ENCODE assay signal across 8 cellular contexts in the genomic region with DNA sequence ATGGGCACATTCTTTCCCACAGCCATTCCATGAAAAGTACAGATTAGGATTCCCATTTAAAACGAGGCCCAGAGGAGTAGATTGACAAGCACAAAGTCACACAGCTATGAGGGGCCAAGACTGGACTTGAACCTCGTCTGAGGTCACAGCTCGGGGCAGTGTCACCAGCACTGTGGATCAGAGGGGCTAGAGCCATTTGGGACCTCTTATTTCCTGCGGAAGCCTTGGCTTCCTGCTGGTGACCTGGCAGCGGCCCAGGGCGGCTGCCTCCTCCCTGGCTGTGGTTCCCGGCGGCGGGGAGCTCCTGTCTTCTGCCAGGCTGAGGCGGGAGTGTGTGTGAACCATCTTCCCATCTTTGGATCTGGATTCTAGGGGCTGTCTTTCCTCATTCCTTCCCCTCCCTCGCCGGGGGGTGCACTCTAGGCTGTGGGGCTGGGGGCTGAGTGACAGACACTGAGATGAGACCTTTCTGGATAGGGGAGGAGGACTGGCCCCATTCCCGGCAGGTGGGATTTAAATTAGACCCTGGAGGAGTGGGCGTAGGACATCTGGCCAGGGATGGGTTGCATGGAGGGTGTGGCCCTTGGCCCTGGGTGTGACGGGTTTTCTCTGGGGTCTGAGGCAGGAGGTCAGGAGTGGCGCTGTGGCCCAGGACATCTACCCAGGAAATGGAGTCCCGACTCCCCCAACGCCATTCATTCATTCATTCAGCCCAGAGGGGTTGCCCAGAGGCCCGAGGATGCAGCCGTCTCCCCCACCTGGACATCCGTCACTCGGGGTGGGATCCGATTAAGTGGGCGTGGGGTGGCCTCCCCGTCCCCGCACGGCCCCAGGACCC. TPM values are rescaled to one million over a fixed set of nuclear protein-coding genes. Genes with fewer than 3 reads are reported as not detected.
DNase-seq lines count a peak whose midpoint lies in the region; ATAC-seq and TF ChIP-seq lines count a peak whose summit lies in the region.

No MANE protein-coding gene starts in this region.

- H3K4me3 Mint-ChIP-seq in activated naive CD8-positive, alpha-beta T cell treated with anti-CD3 and anti-CD28 coated beads, Interleukin-2, amount 10 ng/mL, durations not matched to agents 7 days and 5 days: peak overlapping the region; percentile 86

- POLR2A ChIA-PET in activated naive CD8-positive, alpha-beta T cell treated with anti-CD3 and anti-CD28 coated beads, Interleukin-2, amount 10 ng/mL, durations not matched to agents 7 days and 5 days (lab: Charles Lee): no interaction called here

- intact Hi-C loops in left ventricle myocardium superior (cut with micrococcal nuclease): no loop called here

- DNase-seq in GM10266 (ENCODE audit: extremely low spot score): peak; percentile 65
- DNase-seq in NCI-H1092 treated with DMSO at 0.1 percent for 48 hours (lab: John Stamatoyannopoulos, UW): peak; percentile 18
- DNase-seq in activated naive CD8-positive, alpha-beta T cell treated with anti-CD3 and anti-CD28 coated beads, Interleukin-2, amount 10 ng/mL, durations not matched to agents 7 days and 5 days: peak; percentile 50
- DNase-seq in left ventricle myocardium superior: peak; percentile 85
- no peak for DNase-seq in retinal pigment epithelial cell (ENCODE audit: low read depth)
- DNase-seq in NOMO-1 (lab: John Stamatoyannopoulos, UW; ENCODE audit: unreplicated experiment in 2 of 2): no peak
- no peak for DNase-seq in H4 (ENCODE audit: low spot score)

- no peak for ATAC-seq in activated naive CD8-positive, alpha-beta T cell treated with anti-CD3 and anti-CD28 coated beads, Interleukin-2, amount 10 ng/mL, durations not matched to agents 7 days and 5 days (ENCODE audit: low read depth)
- ATAC-seq in left ventricle myocardium superior: peak; percentile 64

- peak overlapping the region; percentile 65 for H3K4me3 ChIP-seq in retinal pigment epithelial cell (ENCODE audit: low read length)

- peak overlapping the region; percentile 61; the same call in 1 of the 2 replicates for H3K27ac ChIP-seq in 22Rv1

- H3K27me3 Mint-ChIP-seq in activated naive CD8-positive, alpha-beta T cell treated with anti-CD3 and anti-CD28 coated beads, Interleukin-2, amount 10 ng/mL, durations not matched to agents 7 days and 5 days: no peaks in the 10 kb centered on the region

- no peaks in the 10 kb centered on the region for H3K9me3 Mint-ChIP-seq in activated naive CD8-positive, alpha-beta T cell treated with anti-CD3 and anti-CD28 coated beads, Interleukin-2, amount 10 ng/mL, durations not matched to agents 7 days and 5 days

- H3K4me1 Mint-ChIP-seq in activated naive CD8-positive, alpha-beta T cell treated with anti-CD3 and anti-CD28 coated beads, Interleukin-2, amount 10 ng/mL, durations not matched to agents 7 days and 5 days: peaks cover 20% of the 10 kb centered on the region

- peak overlapping the region; percentile 70 for H3K27ac Mint-ChIP-seq in activated naive CD8-positive, alpha-beta T cell treated with anti-CD3 and anti-CD28 coated beads, Interleukin-2, amount 10 ng/mL, durations not matched to agents 7 days and 5 days

- H3K36me3 Mint-ChIP-seq in activated naive CD8-positive, alpha-beta T cell treated with anti-CD3 and anti-CD28 coated beads, Interleukin-2, amount 10 ng/mL, durations not matched to agents 7 days and 5 days: no peaks in the 10 kb centered on the region

- TF ChIP-seq CTCF in 22Rv1 (IDR thresholded peaks at IDR 0.05) (no peak), GM10266 (IDR thresholded peaks at IDR 0.05; ENCODE audit: control insufficient read depth, insufficient read depth, low read depth, missing control alignments) (no peak), retinal pigment epithelial cell (conservative IDR thresholded peaks at IDR 0.05; ENCODE audit: low read depth, low read length) (no peak)

RNA-seq across cellular contexts. Expression of gene ATP13A2, which starts 0.9 kb away (rescaled TPM):
- total RNA-seq in activated naive CD8-positive, alpha-beta T cell treated with anti-CD3 and anti-CD28 coated beads, Interleukin-2, amount 10 ng/mL, durations not matched to agents 7 days and 5 days: 10 to 100 TPM; 45.1 to 45.3 TPM
- 17.8 TPM for total RNA-seq in left ventricle myocardium superior
- total RNA-seq in H4 (2014; rRNA removed; shearing (Covaris generic)): 9.8 and 17.5 TPM in 2 replicates

RNA-seq across cellular contexts. Expression of gene MFAP2, which starts 30.4 kb away (rescaled TPM):
- total RNA-seq in activated naive CD8-positive, alpha-beta T cell treated with anti-CD3 and anti-CD28 coated beads, Interleukin-2, amount 10 ng/mL, durations not matched to agents 7 days and 5 days: not detected
- 4.2 TPM for total RNA-seq in left ventricle myocardium superior
- 14.1 and 15.8 TPM in 2 replicates for total RNA-seq in H4 (2014; rRNA removed; shearing (Covaris generic))

RNA-seq across cellular contexts. Expression of gene SDHB, which starts 43.0 kb away (rescaled TPM):
- total RNA-seq in activated naive CD8-positive, alpha-beta T cell treated with anti-CD3 and anti-CD28 coated beads, Interleukin-2, amount 10 ng/mL, durations not matched to agents 7 days and 5 days: 10 to 100 TPM; 72.4 to 74.7 TPM
- 438 TPM for total RNA-seq in left ventricle myocardium superior
- 322 and 356 TPM in 2 replicates for total RNA-seq in H4 (2014; rRNA removed; shearing (Covaris generic))

Comparison
In these comparisons a context has a peak if more than half of its experiments do, and no peak if none do; other contexts are left out.
1. DNase-seq: peak in GM10266 (single experiment), NCI-H1092 treated with DMSO at 0.1 percent for 48 hours (single experiment), activated naive CD8-positive, alpha-beta T cell treated with anti-CD3 and anti-CD28 coated beads, Interleukin-2, amount 10 ng/mL, durations not matched to agents 7 days and 5 days (single experiment) and left ventricle myocardium superior (single experiment); none in retinal pigment epithelial cell (single experiment), NOMO-1 (0 of 2) and H4 (single experiment).